8 cellular contexts compared by ENCODE assay signal in genomic region chr22:22235564-22235963, GRCh38. TPM values are rescaled to one million over a fixed set of nuclear protein-coding genes. Genes with fewer than 3 reads are reported as not detected.
DNase-seq lines count a peak whose midpoint lies in the region; ATAC-seq and TF ChIP-seq lines count a peak whose summit lies in the region.

No MANE protein-coding gene starts in this region.

- H3K36me3 ChIP-seq in adrenal gland (replicated peaks in 1 of 2) (no peaks in the 10 kb centered on the region), lower lobe of right lung (no peaks in the 10 kb centered on the region), transverse colon (no peaks in the 10 kb centered on the region)

- intact Hi-C loops in adrenal gland (cut with DNase I) (no loop called here), lower lobe of right lung (cut with DNase I) (no loop called here), transverse colon (cut with DNase I; ENCODE audit: low total_unique reads) (no loop called here)

- H3K4me3 ChIP-seq in adrenal gland (no peak overlapping the region), lower lobe of right lung (no peak overlapping the region), transverse colon (no peak overlapping the region)

- TF ChIP-seq CTCF in GM12874 (IDR thresholded peaks at IDR 0.05; ENCODE audit: insufficient read depth, low read depth, low read length) (peak; percentile 76), adrenal gland (IDR thresholded peaks at IDR 0.05) (peak in 4 of 6 experiments; percentile 31 to 43 (median 39)), lower lobe of right lung (IDR thresholded peaks at IDR 0.05) (peak; percentile 60), transverse colon (IDR thresholded peaks at IDR 0.05) (peak; percentile 16 to 33 (median 23))

- WGBS in adrenal gland, 4 donors, result 8 to 16% (median 12%) methylated on average over 2 of the region's 2 CpGs
- WGBS in transverse colon (ENCODE audit: low coverage in 1 of 2), 2 donors, result 4% methylated on average over 2 of the region's 2 CpGs; no CpG with 5 or more reads in 1 of the 2 donors

- no peaks in the 10 kb centered on the region for H3K27me3 ChIP-seq in adrenal gland
- no peaks in the 10 kb centered on the region for H3K27me3 ChIP-seq in lower lobe of right lung (ENCODE audit: low read depth)
- no peaks in the 10 kb centered on the region for H3K27me3 ChIP-seq in transverse colon

- H3K4me1 ChIP-seq in adrenal gland (replicated peaks in 1 of 2) (no peaks in the 10 kb centered on the region), lower lobe of right lung (no peaks in the 10 kb centered on the region), transverse colon (no peaks in the 10 kb centered on the region)

- no peak for ATAC-seq in lower lobe of right lung

- TF ChIP-seq EP300 in transverse colon (IDR thresholded peaks at IDR 0.05; ENCODE audit: low read depth), result no peak

- in situ Hi-C loops in transverse colon (cut with MboI; ENCODE audit: low pct_ligation_motif_present in 1 of 4, low pct_unique_long_range_greater_than_20kb in 1 of 4, low sequenced_read_pairs in 3 of 4), result loop anchor here in 1 of 4 donors (25.0 kb wide), 1 partner anchor 102 kb away; no protein-coding TSS in a partner anchor

- DNase-seq in RPMI8226 (peak; percentile 12), adrenal gland (peak in 4 of 7 donors; percentile 20 to 56 (median 42)), lower lobe of right lung (no peak), transverse colon (peak; percentile 46), NOMO-1 treated with dmso at 0.1 percent for 144 hours (lab: John Stamatoyannopoulos, UW; ENCODE audit: unreplicated experiment) (no peak), LoVo (ENCODE audit: low spot score) (no peak), NCI-H2081 (lab: John Stamatoyannopoulos, UW) (no peak)

- H3K9me3 ChIP-seq in adrenal gland (replicated peaks in 1 of 3) (no peaks in the 10 kb centered on the region), lower lobe of right lung (no peaks in the 10 kb centered on the region), transverse colon (no peaks in the 10 kb centered on the region)

- no peak for TF ChIP-seq POLR2A in adrenal gland (IDR thresholded peaks at IDR 0.05)
- no peak for TF ChIP-seq POLR2A in transverse colon (IDR thresholded peaks at IDR 0.05)

- H3K27ac ChIP-seq in adrenal gland (no peak overlapping the region), lower lobe of right lung (no peak overlapping the region), transverse colon (no peak overlapping the region)

RNA-seq across cellular contexts. Expression of gene VPREB1, which starts 9.0 kb away (rescaled TPM):
- total RNA-seq in adrenal gland, result not detected
- not detected for polyA plus RNA-seq in adrenal gland
- not detected for total RNA-seq in lower lobe of right lung
- total RNA-seq in transverse colon, result not detected

Comparison
In these comparisons a context has a peak if more than half of its experiments do, and no peak if none do; other contexts are left out.
1. CTCF ChIP-seq: peak in every context shown above with its lines; median percentile 76 in GM12874; 60 in lower lobe of right lung; 39 in adrenal gland; 23 in transverse colon.
2. DNase-seq: peak in RPMI8226 (single experiment), adrenal gland (4 of 7) and transverse colon (single experiment); none in lower lobe of right lung (single experiment), NOMO-1 treated with dmso at 0.1 percent for 144 hours (single experiment), LoVo (single experiment) and NCI-H2081 (0 of 2).